In the genomic region with DNA sequence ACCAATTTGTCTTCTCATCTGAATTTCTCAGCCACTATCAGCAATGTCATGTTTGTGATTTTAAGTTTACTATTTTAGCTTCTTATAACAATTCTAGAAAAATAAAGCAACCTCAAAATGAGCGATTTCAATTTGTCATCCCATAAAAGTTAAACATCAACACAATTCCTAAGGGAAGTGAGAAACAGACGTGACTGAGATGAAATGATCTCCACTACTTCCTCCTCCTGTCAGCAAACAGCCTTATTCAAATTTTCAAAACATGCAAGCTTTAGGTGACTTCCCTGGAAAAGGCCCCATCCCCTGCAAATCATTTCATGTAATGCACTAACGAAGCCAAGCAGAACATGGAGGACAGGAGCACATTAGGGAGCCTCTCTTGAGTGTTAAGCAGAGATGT, we compare ENCODE assay signal across 22 cellular contexts.
DNase-seq lines count a peak whose midpoint lies in the region; ATAC-seq and TF ChIP-seq lines count a peak whose summit lies in the region.
"Had no signal": no experiment of that assay in that cellular context is flagged by ENCODE, and none has a peak within 500 bp of the region (broad histone marks: within the 10 kb centered on the region; RNA-seq: fewer than 3 reads in every experiment).

No MANE protein-coding gene starts in this region.

- peak; percentile 31 for DNase-seq in ACHN
- DNase-seq in NCI-H526 (lab: John Stamatoyannopoulos, UW), result peak; percentile 49 to 73
- DNase-seq in glomerular visceral epithelial cell (ENCODE audit: extremely low spot score), result peak; percentile 18
- DNase-seq in stimulated activated effector memory CD8-positive, alpha-beta T cell treated with anti-CD3 and anti-CD28 coated beads, Interleukin-12 subunit alpha, Interleukin-12 subunit beta, amount 100 ng/mL, for 72 hours (ENCODE audit: low spot score in 2 of 2), result no peak
- no peak for DNase-seq in COLO668 (lab: John Stamatoyannopoulos, UW; ENCODE audit: unreplicated experiment)
- no peak for DNase-seq in mesothelial cell of epicardium (ENCODE audit: low spot score in 2 of 2, unreplicated experiment in 2 of 2)
- DNase-seq in occipital lobe (lab: John Stamatoyannopoulos, UW), result no peak
- DNase-seq: Calu3; CD4-positive, alpha-beta memory T cell; DMS153; GM23248; HCEC 1CT; MM.1S; NCI-H1092 treated with DMSO at 0.1 percent for 48 hours; NCI-H1436 treated with DMSO at 0.1 percent for 48 hours; NCI-H1930; NCI-H2227 treated with DMSO at 0.1 percent for 48 hours; NCI-H510A treated with DMSO at 0.1 percent for 48 hours; NCI-H82; T-cell had no signal

- H3K4me1 Mint-ChIP-seq in stimulated activated effector memory CD8-positive, alpha-beta T cell treated with anti-CD3 and anti-CD28 coated beads, Interleukin-12 subunit alpha, Interleukin-12 subunit beta, amount 100 ng/mL, for 72 hours, result peaks cover 9% of the 10 kb centered on the region
- peaks cover 5% of the 10 kb centered on the region for H3K4me1 Mint-ChIP-seq in mesothelial cell of epicardium

- peak overlapping the region; percentile 20 for H3K27ac Mint-ChIP-seq in stimulated activated effector memory CD8-positive, alpha-beta T cell treated with anti-CD3 and anti-CD28 coated beads, Interleukin-12 subunit alpha, Interleukin-12 subunit beta, amount 100 ng/mL, for 72 hours
- no peak overlapping the region for H3K27ac Mint-ChIP-seq in mesothelial cell of epicardium
- H3K27ac Mint-ChIP-seq: CD4-positive, alpha-beta memory T cell; T-cell had no signal

- H3K36me3 Mint-ChIP-seq in stimulated activated effector memory CD8-positive, alpha-beta T cell treated with anti-CD3 and anti-CD28 coated beads, Interleukin-12 subunit alpha, Interleukin-12 subunit beta, amount 100 ng/mL, for 72 hours, result peaks cover 44% of the 10 kb centered on the region
- H3K36me3 Mint-ChIP-seq in mesothelial cell of epicardium, result peaks cover 14% of the 10 kb centered on the region

- ATAC-seq in stimulated activated effector memory CD8-positive, alpha-beta T cell treated with anti-CD3 and anti-CD28 coated beads, Interleukin-12 subunit alpha, Interleukin-12 subunit beta, amount 100 ng/mL, for 72 hours, result no peak
- ATAC-seq: K562, Panc1, T-cell had no signal

- TF ChIP-seq CTCF in mesothelial cell of epicardium (IDR thresholded peaks at IDR 0.05; ENCODE audit: unreplicated experiment), result no peak

- no peak overlapping the region for H3K4me3 Mint-ChIP-seq in stimulated activated effector memory CD8-positive, alpha-beta T cell treated with anti-CD3 and anti-CD28 coated beads, Interleukin-12 subunit alpha, Interleukin-12 subunit beta, amount 100 ng/mL, for 72 hours
- no peak overlapping the region for H3K4me3 Mint-ChIP-seq in mesothelial cell of epicardium
- H3K4me3 Mint-ChIP-seq: CD4-positive, alpha-beta memory T cell; T-cell had no signal

- H3K27me3 Mint-ChIP-seq in mesothelial cell of epicardium (ENCODE audit: low read depth), result no peaks in the 10 kb centered on the region
- H3K27me3 Mint-ChIP-seq: CD4-positive, alpha-beta memory T cell; T-cell had no signal

- H3K9me3 Mint-ChIP-seq in stimulated activated effector memory CD8-positive, alpha-beta T cell treated with anti-CD3 and anti-CD28 coated beads, Interleukin-12 subunit alpha, Interleukin-12 subunit beta, amount 100 ng/mL, for 72 hours, result no peaks in the 10 kb centered on the region
- no peaks in the 10 kb centered on the region for H3K9me3 Mint-ChIP-seq in mesothelial cell of epicardium
- H3K9me3 Mint-ChIP-seq: T-cell had no signal

- in situ Hi-C loops in ACHN (cut with HindIII; ENCODE audit: low pct_ligation_motif_present, low pct_unique_long_range_greater_than_20kb, low sequenced_read_pairs), result no loop called here

Comparison
In these comparisons a context has a peak if more than half of its experiments do, and no peak if none do; other contexts are left out.
1. DNase-seq: peak in ACHN (single experiment), NCI-H526 (2 of 2) and glomerular visceral epithelial cell (single experiment); none in stimulated activated effector memory CD8-positive, alpha-beta T cell treated with anti-CD3 and anti-CD28 coated beads, Interleukin-12 subunit alpha, Interleukin-12 subunit beta, amount 100 ng/mL, for 72 hours (0 of 2), COLO668 (single experiment), mesothelial cell of epicardium (0 of 2) and occipital lobe (single experiment).